28 cellular contexts compared by ENCODE assay signal in the genomic region with DNA sequence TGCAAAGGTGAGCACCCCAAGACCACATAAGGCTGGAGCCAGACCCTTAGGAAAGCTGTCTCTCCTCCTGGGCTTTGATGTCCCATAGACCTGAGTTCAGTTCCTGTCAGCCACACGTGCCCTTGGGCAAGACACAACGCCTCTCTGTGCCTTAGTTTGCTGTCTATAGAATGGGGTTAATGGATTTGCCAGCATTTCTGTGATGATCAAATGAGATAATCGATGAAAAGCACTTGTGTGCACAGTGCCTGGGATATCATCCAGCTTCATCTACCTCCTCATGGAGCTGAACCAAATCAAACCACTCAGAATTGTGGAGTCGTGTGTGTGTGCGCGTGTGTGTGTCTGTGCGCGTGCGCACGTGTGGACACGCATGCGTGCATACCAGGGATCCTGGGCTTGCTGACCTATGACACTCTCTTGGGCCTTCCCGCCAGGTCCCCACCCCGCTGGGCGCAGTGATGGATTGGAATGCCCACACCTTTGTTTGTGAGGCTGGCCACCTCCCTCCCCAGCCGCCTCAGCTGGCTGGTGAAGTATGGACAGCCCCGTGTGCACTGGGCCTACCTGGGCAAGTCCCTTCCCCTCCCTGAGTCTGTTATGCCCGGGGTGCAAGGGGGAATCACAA. TPM values are rescaled to one million over a fixed set of nuclear protein-coding genes. Genes with fewer than 3 reads are reported as not detected.
DNase-seq lines count a peak whose midpoint lies in the region; ATAC-seq, FAIRE-seq and TF ChIP-seq lines count a peak whose summit lies in the region.
"Had no signal": no experiment of that assay in that cellular context is flagged by ENCODE, and none has a peak within 500 bp of the region (broad histone marks: within the 10 kb centered on the region; RNA-seq: fewer than 3 reads in every experiment).

No MANE protein-coding gene starts in this region.

- H3K9me3 ChIP-seq in esophagus squamous epithelium (peaks cover 0 to 5% (median 4%) of the 10 kb centered on the region in 3 donors), neuronal stem cell (replicated peaks in 1 of 2; ENCODE audit: control insufficient read depth in 2 of 2, insufficient read depth in 1 of 2, low read depth in 1 of 2, low read length in 2 of 2) (no peaks in the 10 kb centered on the region)

- intact Hi-C loops in esophagus squamous epithelium (cut with DNase I) = no loop called here

- no peaks in the 10 kb centered on the region for H3K79me1 ChIP-seq in neuronal stem cell (ENCODE audit: low read depth, low read length)

- no peak overlapping the region for H2BK12ac ChIP-seq in neuronal stem cell (ENCODE audit: low read length)

- no peak overlapping the region for H3K4me2 ChIP-seq in neuronal stem cell (ENCODE audit: insufficient read depth, low read length, poor library complexity, severe bottlenecking)
- H3K4me2 ChIP-seq: GM23338, smooth muscle cell had no signal

- H3K4me1 ChIP-seq in esophagus squamous epithelium = peaks cover 16 to 87% (median 27%) of the 10 kb centered on the region in 3 donors
- peaks cover 0 to 3% of the 10 kb centered on the region in 2 donors for H3K4me1 ChIP-seq in neuronal stem cell (ENCODE audit: control insufficient read depth in 2 of 2, insufficient read depth in 1 of 2, low read depth in 1 of 2, low read length in 2 of 2)

- H3K27me3 ChIP-seq in esophagus squamous epithelium = peaks cover 0 to 15% (median 0%) of the 10 kb centered on the region in 4 donors
- peaks cover 5 to 43% (median 10%) of the 10 kb centered on the region in 3 experiments for H3K27me3 ChIP-seq in neuronal stem cell (ENCODE audit: control insufficient read depth in 3 of 3, insufficient read depth in 3 of 3, low read depth in 1 of 3, low read length in 3 of 3)

- DNase-seq in Ammon's horn (ENCODE audit: low spot score) = peak; percentile 16
- peak; percentile 69 for DNase-seq in LoVo (ENCODE audit: low spot score)
- no peak for DNase-seq in esophagus squamous epithelium (lab: John Stamatoyannopoulos, UW)
- DNase-seq in neuronal stem cell (ENCODE audit: low spot score) = no peak
- no peak for DNase-seq in frontal cortex (ENCODE audit: low spot score in 2 of 2)
- DNase-seq in NCI-H510A treated with DMSO at 0.1 percent for 48 hours (lab: John Stamatoyannopoulos, UW) = no peak
- DNase-seq in NCI-H526 (lab: John Stamatoyannopoulos, UW) = no peak
- DNase-seq: activated CD4-positive, alpha-beta T cell treated with anti-CD3 and anti-CD28 coated beads for 48 hours; activated gamma-delta T cell treated with Interleukin-2 at 50 U/mL for 16 hours; CD8-positive, alpha-beta memory T cell; endodermal cell; heart right ventricle; Kasumi-1; naive thymus-derived CD4-positive, alpha-beta T cell; NCI-H1105 treated with DMSO at 0.1 percent for 48 hours; NCI-H2081 treated with DMSO at 0.1 percent for 48 hours; SHP77; stimulated activated CD4-positive, alpha-beta T cell treated with anti-CD3 and anti-CD28 coated beads, Interleukin-4, amount 100 ng/mL, for 4 hours had no signal

- no peak overlapping the region for H2BK5ac ChIP-seq in neuronal stem cell (ENCODE audit: low read length)

- H3K23ac ChIP-seq in neuronal stem cell (ENCODE audit: low read depth, low read length, poor library complexity) = no peak overlapping the region

- H3K9ac ChIP-seq in neuronal stem cell (ENCODE audit: low read depth, low read length, poor library complexity) = peak overlapping the region; percentile 51

- no peak overlapping the region for H4K8ac ChIP-seq in neuronal stem cell (ENCODE audit: low read depth, low read length)

- no peak overlapping the region for H2BK15ac ChIP-seq in neuronal stem cell (ENCODE audit: low read length)

- no peak overlapping the region for H3K4ac ChIP-seq in neuronal stem cell (ENCODE audit: low read length)

- H3K4me3 ChIP-seq in esophagus squamous epithelium = no peak overlapping the region
- H3K4me3 ChIP-seq in neuronal stem cell (ENCODE audit: low read length in 2 of 2) = no peak overlapping the region
- H3K4me3 ChIP-seq: GM23338, heart right ventricle, lung, psoas muscle, smooth muscle cell had no signal

- no peak overlapping the region for H4K91ac ChIP-seq in neuronal stem cell (ENCODE audit: low read depth, low read length, poor library complexity)

- H3K18ac ChIP-seq in neuronal stem cell (ENCODE audit: low read length) = peak overlapping the region; percentile 42

- no peak for TF ChIP-seq CTCF in esophagus squamous epithelium (IDR thresholded peaks at IDR 0.05)

- peak overlapping the region; percentile 68 to 94 (median 92) for H3K27ac ChIP-seq in esophagus squamous epithelium
- H3K27ac ChIP-seq in neuronal stem cell (replicated peaks; ENCODE audit: low read length) = no peak overlapping the region
- H3K27ac ChIP-seq: heart right ventricle, psoas muscle had no signal

- 44 to 55% methylated on average over 6 to 8 of the region's 18 CpGs for WGBS in esophagus squamous epithelium, 2 donors
- no CpG with 5 or more reads among the region's 18 CpGs for WGBS in neuronal stem cell (ENCODE audit: extremely low coverage in 2 of 2, insufficient read length in 2 of 2, insufficient replicate concordance in 1 of 2), 2 donors

- FAIRE-seq in frontal cortex (lab: Jason Lieb, UNC) = no peak
- FAIRE-seq: GM18507, TTC549 had no signal

- H2AK5ac ChIP-seq in neuronal stem cell (ENCODE audit: low read depth, low read length) = no peak overlapping the region

- ATAC-seq in HG03196 (IDR thresholded peaks at IDR 0.05; ENCODE audit: unreplicated experiment) = no peak
- ATAC-seq: naive thymus-derived CD4-positive, alpha-beta T cell; psoas muscle had no signal

- no peak overlapping the region for H2AFZ ChIP-seq in neuronal stem cell (ENCODE audit: low read length)
- H2AFZ ChIP-seq: GM23338 had no signal

- peaks cover 0 to 33% (median 0%) of the 10 kb centered on the region in 3 donors for H3K36me3 ChIP-seq in esophagus squamous epithelium
- H3K36me3 ChIP-seq in neuronal stem cell (replicated peaks in 1 of 2; ENCODE audit: control insufficient read depth in 2 of 2, insufficient read depth in 2 of 2, low read length in 2 of 2) = no peaks in the 10 kb centered on the region
- H3K36me3 ChIP-seq: heart right ventricle had no signal

- no peak for TF ChIP-seq POLR2A in esophagus squamous epithelium (IDR thresholded peaks at IDR 0.05)

- peak overlapping the region; percentile 97 for H3K14ac ChIP-seq in neuronal stem cell (ENCODE audit: low read length)

- H2BK120ac ChIP-seq in neuronal stem cell (ENCODE audit: low read depth, low read length) = no peak overlapping the region

RNA-seq across cellular contexts. Expression of gene TTC22, which starts 5.2 kb away (rescaled TPM):
- total RNA-seq in esophagus squamous epithelium (100 to 1,000 TPM in 3 of 4 donors, 10 to 100 TPM in 1; 73.4 to 323 (median 141) TPM), frontal cortex (under 0.01 TPM)
- polyA plus RNA-seq in neuronal stem cell (2013, experiment 1 of 2) = 0.07 TPM
- 0.06 TPM for polyA plus RNA-seq in neuronal stem cell (2013, experiment 2 of 2)
- total RNA-seq: chondrocyte, HT1080, NCI-H460 had no signal

RNA-seq across cellular contexts. Expression of gene PARS2, which starts 31.6 kb away (rescaled TPM):
- total RNA-seq in esophagus squamous epithelium = 1 to 10 TPM; 2.3 to 5.7 (median 3.1) TPM
- 6.1 TPM for polyA plus RNA-seq in neuronal stem cell (2013, experiment 1 of 2)
- polyA plus RNA-seq in neuronal stem cell (2013, experiment 2 of 2) = 5.7 TPM
- total RNA-seq in frontal cortex = 3.3 TPM

Comparison
In these comparisons a context has a peak if more than half of its experiments do, and no peak if none do; other contexts are left out.
1. DNase-seq: peak in Ammon's horn (single experiment) and LoVo (single experiment); none in esophagus squamous epithelium (single experiment), neuronal stem cell (single experiment), frontal cortex (0 of 2), NCI-H510A treated with DMSO at 0.1 percent for 48 hours (single experiment) and NCI-H526 (0 of 2).
2. RNA of gene TTC22, which starts 5.2 kb away (total RNA-seq): 73.4 to 323 TPM in esophagus squamous epithelium; under 0.01 TPM in frontal cortex (single experiment); every median in the first group is over 10 times any median in the second.